11 cellular contexts compared by ENCODE assay signal in genomic region chr4:184402740-184403383, GRCh38.
DNase-seq lines count a peak whose midpoint lies in the region; ATAC-seq and TF ChIP-seq lines count a peak whose summit lies in the region.
"Had no signal": no experiment of that assay in that cellular context is flagged by ENCODE, and none has a peak within 500 bp of the region (broad histone marks: within the 10 kb centered on the region; RNA-seq: fewer than 3 reads in every experiment).

No MANE protein-coding gene starts in this region.

- intact Hi-C loops in CD14-positive monocyte (cut with micrococcal nuclease) = no loop called here
- intact Hi-C loops in natural killer cell (cut with micrococcal nuclease) = no loop called here
- intact Hi-C loops in sigmoid colon (cut with DNase I) = no loop called here

- H3K27me3 ChIP-seq in sigmoid colon = no peaks in the 10 kb centered on the region

- ATAC-seq in GM18909 (IDR thresholded peaks at IDR 0.05; ENCODE audit: poor library complexity, unreplicated experiment) (peak; percentile 40), natural killer cell (no peak), GM19467 (IDR thresholded peaks at IDR 0.05; ENCODE audit: unreplicated experiment) (no peak), GM19328 (IDR thresholded peaks at IDR 0.05; ENCODE audit: unreplicated experiment) (no peak)
- ATAC-seq: activated T-cell treated with anti-CD3 and anti-CD28 coated beads, Interleukin-2, amount 50 U/mL, for 72 hours had no signal

- no peak for TF ChIP-seq EP300 in sigmoid colon (IDR thresholded peaks at IDR 0.05)

- peaks cover 0 to 9% (median 3%) of the 10 kb centered on the region in 4 donors for H3K4me1 ChIP-seq in sigmoid colon

- no peaks in the 10 kb centered on the region for H3K9me3 ChIP-seq in sigmoid colon

- H3K36me3 Mint-ChIP-seq in CD14-positive monocyte (peaks cover 83 to 89% of the 10 kb centered on the region in 2 donors), natural killer cell (peaks cover under 1% of the 10 kb centered on the region)
- peaks cover 9% of the 10 kb centered on the region for H3K36me3 Mint-ChIP-seq in activated naive CD8-positive, alpha-beta T cell

- no peak overlapping the region for H3K4me3 ChIP-seq in sigmoid colon

- H3K27ac Mint-ChIP-seq in CD14-positive monocyte (peak overlapping the region in 4 of 7 donors; percentile 27 to 82 (median 49)), natural killer cell (peak overlapping the region; percentile 19 to 67)
- peak overlapping the region; percentile 70 for H3K27ac Mint-ChIP-seq in activated naive CD8-positive, alpha-beta T cell

- peaks cover 0 to 2% (median 0%) of the 10 kb centered on the region in 7 donors for H3K9me3 Mint-ChIP-seq in CD14-positive monocyte
- no peaks in the 10 kb centered on the region for H3K9me3 Mint-ChIP-seq in activated naive CD8-positive, alpha-beta T cell (ENCODE audit: low read depth)
- H3K9me3 Mint-ChIP-seq in natural killer cell = no peaks in the 10 kb centered on the region
- H3K9me3 Mint-ChIP-seq: activated T-cell treated with anti-CD3 and anti-CD28 coated beads, Interleukin-2, amount 50 U/mL, for 72 hours had no signal

- no peak overlapping the region for H3K4me3 Mint-ChIP-seq in CD14-positive monocyte
- H3K4me3 Mint-ChIP-seq in activated naive CD8-positive, alpha-beta T cell = no peak overlapping the region
- H3K4me3 Mint-ChIP-seq in natural killer cell = no peak overlapping the region
- H3K4me3 Mint-ChIP-seq: activated T-cell treated with anti-CD3 and anti-CD28 coated beads, Interleukin-2, amount 50 U/mL, for 72 hours had no signal

- H3K4me1 Mint-ChIP-seq in CD14-positive monocyte = peaks cover 43% of the 10 kb centered on the region
- peaks cover 11% of the 10 kb centered on the region for H3K4me1 Mint-ChIP-seq in activated naive CD8-positive, alpha-beta T cell (ENCODE audit: low read depth)
- H3K4me1 Mint-ChIP-seq in natural killer cell = peaks cover 33 to 34% of the 10 kb centered on the region in 2 donors

- TF ChIP-seq POLR2A in sigmoid colon (IDR thresholded peaks at IDR 0.05) = no peak

- no peak overlapping the region for H3K27ac ChIP-seq in sigmoid colon

- TF ChIP-seq CTCF in CD14-positive monocyte (IDR thresholded peaks at IDR 0.05) (no peak), natural killer cell (IDR thresholded peaks at IDR 0.05) (no peak), sigmoid colon (IDR thresholded peaks at IDR 0.05) (no peak)

- DNase-seq in CD14-positive monocyte (ENCODE audit: low spot score) (no peak), natural killer cell (no peak), kidney tubule cell (ENCODE audit: low spot score) (no peak), sigmoid colon (no peak)
- DNase-seq: activated CD4-positive, alpha-beta T cell treated with anti-CD3 and anti-CD28 coated beads for 4 hours; activated T-cell treated with anti-CD3 and anti-CD28 coated beads, Interleukin-2, amount 50 U/mL, for 72 hours; substantia nigra had no signal

- H3K36me3 ChIP-seq in sigmoid colon = peaks cover 0 to 91% (median 41%) of the 10 kb centered on the region in 4 donors

- 87 to 89% methylated on average over 14 of the region's 14 CpGs for WGBS in sigmoid colon, 2 donors

- H3K27me3 Mint-ChIP-seq in CD14-positive monocyte (ENCODE audit: low read depth in 3 of 3) (no peaks in the 10 kb centered on the region), natural killer cell (ENCODE audit: low read depth in 2 of 2) (no peaks in the 10 kb centered on the region)
- no peaks in the 10 kb centered on the region for H3K27me3 Mint-ChIP-seq in activated naive CD8-positive, alpha-beta T cell
